Comparison of ENCODE assay signal across 1 cellular context in genomic region chr19:42497492-42498226, GRCh38.
TF ChIP-seq lines count a peak whose summit lies in the region.

No MANE protein-coding gene starts in this region.

TF ChIP-seq in GM12878, 131 proteins besides CTCF, POLR2A, EP300 and RAD21 (continued from another document and continues in another):
- TF ChIP-seq, protein P1, sequence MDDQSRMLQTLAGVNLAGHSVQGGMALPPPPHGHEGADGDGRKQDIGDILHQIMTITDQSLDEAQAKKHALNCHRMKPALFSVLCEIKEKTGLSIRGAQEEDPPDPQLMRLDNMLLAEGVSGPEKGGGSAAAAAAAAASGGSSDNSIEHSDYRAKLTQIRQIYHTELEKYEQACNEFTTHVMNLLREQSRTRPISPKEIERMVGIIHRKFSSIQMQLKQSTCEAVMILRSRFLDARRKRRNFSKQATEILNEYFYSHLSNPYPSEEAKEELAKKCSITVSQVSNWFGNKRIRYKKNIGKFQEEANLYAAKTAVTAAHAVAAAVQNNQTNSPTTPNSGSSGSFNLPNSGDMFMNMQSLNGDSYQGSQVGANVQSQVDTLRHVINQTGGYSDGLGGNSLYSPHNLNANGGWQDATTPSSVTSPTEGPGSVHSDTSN (IDR thresholded peaks at IDR 0.05; ENCODE audit: insufficient replicate concordance, low read depth, low read length), result no peak
- TF ChIP-seq NR2F1 (conservative IDR thresholded peaks at IDR 0.05) (peak; percentile 72), CHD2 (IDR thresholded peaks at IDR 0.05; ENCODE audit: borderline replicate concordance, low read depth, low read length) (0 out of 2 replicates have a peak, but pooled peaks have one; percentile 23), MYB (IDR thresholded peaks at IDR 0.05; ENCODE audit: borderline replicate concordance, low read depth, low read length) (no peak), SMARCA5 (IDR thresholded peaks at IDR 0.05) (no peak), ZSCAN29 (IDR thresholded peaks at IDR 0.05) (no peak), MTA3 (IDR thresholded peaks at IDR 0.05; ENCODE audit: borderline replicate concordance, low read length) (peak; percentile 74), ZBTB4 (CRISPR knock-in tag; IDR thresholded peaks at IDR 0.05) (no peak), MLLT1 (IDR thresholded peaks at IDR 0.05) (no peak), E2F8 (IDR thresholded peaks at IDR 0.05; ENCODE audit: low read depth, partially characterized antibody) (no peak), CBX5 (IDR thresholded peaks at IDR 0.05; ENCODE audit: low read depth) (peak; percentile 43; the same call in 1 of the 2 replicates), PML (IDR thresholded peaks at IDR 0.05; ENCODE audit: low read length) (peak; percentile 50; the same call in 1 of the 2 replicates), SRF (IDR thresholded peaks at IDR 0.05; ENCODE audit: low read depth in 2 of 2, low read length in 2 of 2) (no peak), HSF1 (IDR thresholded peaks at IDR 0.05; ENCODE audit: low read depth, low read length) (no peak), DPF2 (IDR thresholded peaks at IDR 0.05) (peak; percentile 90), NRF1 (conservative IDR thresholded peaks at IDR 0.05; ENCODE audit: low read depth, low read length) (no peak), HDAC6 (IDR thresholded peaks at IDR 0.05; ENCODE audit: unreplicated experiment) (no peak), SIX5 (IDR thresholded peaks at IDR 0.05; ENCODE audit: low read depth, low read length, severe bottlenecking) (no peak), POLR2AphosphoS2 (IDR thresholded peaks at IDR 0.05; ENCODE audit: low read depth, low read length) (no peak), ZNF687 (IDR thresholded peaks at IDR 0.05) (peak; percentile 99), CBFB (IDR thresholded peaks at IDR 0.05; ENCODE audit: low read depth) (no peak), IRF4 (IDR thresholded peaks at IDR 0.05; ENCODE audit: low read depth, low read length) (peak; percentile 85), ZNF207 (IDR thresholded peaks at IDR 0.05; ENCODE audit: borderline replicate concordance) (no peak), SIN3A (IDR thresholded peaks at IDR 0.05; ENCODE audit: low read depth, low read length) (no peak), EED (IDR thresholded peaks at IDR 0.05; ENCODE audit: low read depth) (peak; percentile 14; the same call in 1 of the 2 replicates), ZNF274 (IDR thresholded peaks at IDR 0.05; ENCODE audit: insufficient read depth, insufficient read length) (no peak), RBBP5 (conservative IDR thresholded peaks at IDR 0.05) (no peak), CEBPZ (IDR thresholded peaks at IDR 0.05; ENCODE audit: low read depth, low read length) (no peak)
- TF ChIP-seq, protein P2, sequence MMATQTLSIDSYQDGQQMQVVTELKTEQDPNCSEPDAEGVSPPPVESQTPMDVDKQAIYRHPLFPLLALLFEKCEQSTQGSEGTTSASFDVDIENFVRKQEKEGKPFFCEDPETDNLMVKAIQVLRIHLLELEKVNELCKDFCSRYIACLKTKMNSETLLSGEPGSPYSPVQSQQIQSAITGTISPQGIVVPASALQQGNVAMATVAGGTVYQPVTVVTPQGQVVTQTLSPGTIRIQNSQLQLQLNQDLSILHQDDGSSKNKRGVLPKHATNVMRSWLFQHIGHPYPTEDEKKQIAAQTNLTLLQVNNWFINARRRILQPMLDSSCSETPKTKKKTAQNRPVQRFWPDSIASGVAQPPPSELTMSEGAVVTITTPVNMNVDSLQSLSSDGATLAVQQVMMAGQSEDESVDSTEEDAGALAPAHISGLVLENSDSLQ (IDR thresholded peaks at IDR 0.05), result peak; percentile 43; the same call in 1 of the 2 replicates
- TF ChIP-seq, protein P3, sequence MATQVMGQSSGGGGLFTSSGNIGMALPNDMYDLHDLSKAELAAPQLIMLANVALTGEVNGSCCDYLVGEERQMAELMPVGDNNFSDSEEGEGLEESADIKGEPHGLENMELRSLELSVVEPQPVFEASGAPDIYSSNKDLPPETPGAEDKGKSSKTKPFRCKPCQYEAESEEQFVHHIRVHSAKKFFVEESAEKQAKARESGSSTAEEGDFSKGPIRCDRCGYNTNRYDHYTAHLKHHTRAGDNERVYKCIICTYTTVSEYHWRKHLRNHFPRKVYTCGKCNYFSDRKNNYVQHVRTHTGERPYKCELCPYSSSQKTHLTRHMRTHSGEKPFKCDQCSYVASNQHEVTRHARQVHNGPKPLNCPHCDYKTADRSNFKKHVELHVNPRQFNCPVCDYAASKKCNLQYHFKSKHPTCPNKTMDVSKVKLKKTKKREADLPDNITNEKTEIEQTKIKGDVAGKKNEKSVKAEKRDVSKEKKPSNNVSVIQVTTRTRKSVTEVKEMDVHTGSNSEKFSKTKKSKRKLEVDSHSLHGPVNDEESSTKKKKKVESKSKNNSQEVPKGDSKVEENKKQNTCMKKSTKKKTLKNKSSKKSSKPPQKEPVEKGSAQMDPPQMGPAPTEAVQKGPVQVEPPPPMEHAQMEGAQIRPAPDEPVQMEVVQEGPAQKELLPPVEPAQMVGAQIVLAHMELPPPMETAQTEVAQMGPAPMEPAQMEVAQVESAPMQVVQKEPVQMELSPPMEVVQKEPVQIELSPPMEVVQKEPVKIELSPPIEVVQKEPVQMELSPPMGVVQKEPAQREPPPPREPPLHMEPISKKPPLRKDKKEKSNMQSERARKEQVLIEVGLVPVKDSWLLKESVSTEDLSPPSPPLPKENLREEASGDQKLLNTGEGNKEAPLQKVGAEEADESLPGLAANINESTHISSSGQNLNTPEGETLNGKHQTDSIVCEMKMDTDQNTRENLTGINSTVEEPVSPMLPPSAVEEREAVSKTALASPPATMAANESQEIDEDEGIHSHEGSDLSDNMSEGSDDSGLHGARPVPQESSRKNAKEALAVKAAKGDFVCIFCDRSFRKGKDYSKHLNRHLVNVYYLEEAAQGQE (IDR thresholded peaks at IDR 0.05; ENCODE audit: low read depth, low read length), result no peak
